Comparison of ENCODE assay signal across 23 cellular contexts in the genomic region with DNA sequence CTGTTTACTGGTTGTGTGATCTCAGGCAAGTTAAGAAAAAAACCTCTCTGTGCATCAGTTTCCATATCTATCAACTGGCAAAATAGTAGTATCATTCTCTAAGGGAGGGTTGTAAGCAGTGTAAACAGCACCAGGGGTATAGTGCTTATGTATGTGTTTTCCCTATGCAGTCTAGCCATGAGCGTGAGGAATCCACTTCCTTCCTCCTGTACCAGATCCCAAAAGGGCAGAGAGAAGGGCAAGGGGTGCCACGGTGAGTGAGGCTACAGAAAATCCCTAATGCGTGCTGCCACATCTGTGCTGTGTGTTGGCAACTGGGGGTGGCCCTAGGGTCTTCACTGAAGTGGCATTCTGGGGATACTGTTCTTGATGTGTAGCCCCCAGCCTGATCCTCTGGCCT. TPM values are rescaled to one million over a fixed set of nuclear protein-coding genes. Genes with fewer than 3 reads are reported as not detected.
DNase-seq lines count a peak whose midpoint lies in the region; ATAC-seq and TF ChIP-seq lines count a peak whose summit lies in the region.
"Had no signal": no experiment of that assay in that cellular context is flagged by ENCODE, and none has a peak within 500 bp of the region (broad histone marks: within the 10 kb centered on the region; RNA-seq: fewer than 3 reads in every experiment).

No MANE protein-coding gene starts in this region.

- H3K9me3 ChIP-seq in IMR-90 (ENCODE audit: control insufficient read depth, insufficient read depth, low read length) (no peaks in the 10 kb centered on the region), neuronal stem cell (replicated peaks in 1 of 2; ENCODE audit: control insufficient read depth in 2 of 2, insufficient read depth in 1 of 2, low read depth in 1 of 2, low read length in 2 of 2) (no peaks in the 10 kb centered on the region), breast epithelium (no peaks in the 10 kb centered on the region)
- H3K9me3 ChIP-seq: body of pancreas, colonic mucosa, heart left ventricle, left lung, stomach had no signal

- H3K4me1 ChIP-seq in IMR-90 (ENCODE audit: control insufficient read depth, insufficient read depth, low read length), result peaks cover 18% of the 10 kb centered on the region
- peaks cover 3 to 12% of the 10 kb centered on the region in 2 donors for H3K4me1 ChIP-seq in neuronal stem cell (ENCODE audit: control insufficient read depth in 2 of 2, insufficient read depth in 1 of 2, low read depth in 1 of 2, low read length in 2 of 2)
- H3K4me1 ChIP-seq in breast epithelium, result no peaks in the 10 kb centered on the region

- no peak overlapping the region for H2BK12ac ChIP-seq in neuronal stem cell (ENCODE audit: low read length)

- no peak overlapping the region for H4K8ac ChIP-seq in IMR-90 (ENCODE audit: low read depth in 2 of 2, low read length in 2 of 2)
- no peak overlapping the region for H4K8ac ChIP-seq in neuronal stem cell (ENCODE audit: low read depth, low read length)

- no peak for TF ChIP-seq POLR2A in IMR-90 (IDR thresholded peaks at IDR 0.05; ENCODE audit: low read depth, low read length)
- TF ChIP-seq POLR2A in breast epithelium (IDR thresholded peaks at IDR 0.05), result no peak

- no peak overlapping the region for H4K5ac ChIP-seq in IMR-90 (ENCODE audit: low read depth, low read length)

- H3K9ac ChIP-seq in IMR-90 (ENCODE audit: low read depth, low read length), result no peak overlapping the region
- H3K9ac ChIP-seq in neuronal stem cell (ENCODE audit: low read depth, low read length, poor library complexity), result no peak overlapping the region

- no peak overlapping the region for H3K56ac ChIP-seq in IMR-90 (ENCODE audit: extremely low read depth, insufficient read depth, low read length)

- no peaks in the 10 kb centered on the region for H4K20me1 ChIP-seq in IMR-90 (ENCODE audit: insufficient read depth, low read length)

- H3K36me3 ChIP-seq in IMR-90 (ENCODE audit: control insufficient read depth, insufficient read depth, low read length) (no peaks in the 10 kb centered on the region), neuronal stem cell (replicated peaks in 1 of 2; ENCODE audit: control insufficient read depth in 2 of 2, insufficient read depth in 2 of 2, low read length in 2 of 2) (no peaks in the 10 kb centered on the region), breast epithelium (no peaks in the 10 kb centered on the region)
- H3K36me3 ChIP-seq: colonic mucosa, heart left ventricle, left lung, stomach had no signal

- H3K4me3 ChIP-seq in IMR-90 (ENCODE audit: insufficient read depth, low read depth, low read length) (no peak overlapping the region), neuronal stem cell (ENCODE audit: low read length in 2 of 2) (no peak overlapping the region), breast epithelium (no peak overlapping the region)
- H3K4me3 ChIP-seq: body of pancreas, colonic mucosa, heart left ventricle, K562, left lung, stomach had no signal

- H3K27me3 Mint-ChIP-seq in activated naive CD4-positive, alpha-beta T cell treated with anti-CD3 and anti-CD28 coated beads for 36 hours (ENCODE audit: low read depth), result no peaks in the 10 kb centered on the region

- CTCF ChIA-PET in activated naive CD4-positive, alpha-beta T cell treated with anti-CD3 and anti-CD28 coated beads for 36 hours (lab: Charles Lee), result no interaction called here
- CTCF ChIA-PET in IMR-90 (lab: Yijun Ruan, JAX), result no interaction called here

- BruUV-seq in IMR-90 (replicated peaks; lab: Mats Ljungman, UMichigan), result no TSS peak

- peak overlapping the region; percentile 15; the same call in 1 of the 2 replicates for H3K4ac ChIP-seq in IMR-90 (ENCODE audit: low read depth, low read length)
- H3K4ac ChIP-seq in neuronal stem cell (ENCODE audit: low read length), result no peak overlapping the region

- H3K79me1 ChIP-seq in IMR-90 (ENCODE audit: low read depth in 1 of 2, low read length in 2 of 2) (no peaks in the 10 kb centered on the region; a peak in 1 of 4 replicates), neuronal stem cell (ENCODE audit: low read depth, low read length) (no peaks in the 10 kb centered on the region)

- no peaks in the 10 kb centered on the region for H3K36me3 Mint-ChIP-seq in activated naive CD4-positive, alpha-beta T cell treated with anti-CD3 and anti-CD28 coated beads for 36 hours (ENCODE audit: low read depth)

- no peak overlapping the region for H3K4me3 Mint-ChIP-seq in activated naive CD4-positive, alpha-beta T cell treated with anti-CD3 and anti-CD28 coated beads for 36 hours

- WGBS in IMR-90 (ENCODE audit: extremely low coverage in 2 of 2, insufficient read length in 1 of 2), 2 experiments, result no CpG with 5 or more reads among the region's 3 CpGs
- no CpG with 5 or more reads among the region's 3 CpGs for WGBS in neuronal stem cell (ENCODE audit: extremely low coverage in 2 of 2, insufficient read length in 2 of 2, insufficient replicate concordance in 1 of 2), 2 donors

- intact Hi-C loops in activated naive CD4-positive, alpha-beta T cell treated with anti-CD3 and anti-CD28 coated beads for 36 hours (cut with micrococcal nuclease), result loop anchor here (5.0 to 10.0 kb wide), 2 partner anchors 166 to 728 kb away; partner anchors contain the start of genes LCK, S100PBP and YARS1
- intact Hi-C loops in IMR-90 (cut with micrococcal nuclease), result no loop called here
- intact Hi-C loops in breast epithelium (cut with DNase I; ENCODE audit: low total_unique reads), result no loop called here

- H3K27ac Mint-ChIP-seq in activated naive CD4-positive, alpha-beta T cell treated with anti-CD3 and anti-CD28 coated beads for 36 hours, result peak overlapping the region; percentile 59

- no peak for TF ChIP-seq CTCF in IMR-90 (conservative IDR thresholded peaks at IDR 0.05; ENCODE audit: low read depth, low read length)
- TF ChIP-seq CTCF in breast epithelium (IDR thresholded peaks at IDR 0.05), result no peak

- H2BK5ac ChIP-seq in IMR-90 (ENCODE audit: low read depth, low read length, poor library complexity, severe bottlenecking), result no peak overlapping the region
- no peak overlapping the region for H2BK5ac ChIP-seq in neuronal stem cell (ENCODE audit: low read length)

- H3K18ac ChIP-seq in IMR-90 (ENCODE audit: low read depth, low read length) (no peak overlapping the region), neuronal stem cell (ENCODE audit: low read length) (peak overlapping the region; percentile 29)

- peaks cover 44% of the 10 kb centered on the region for H3K4me1 Mint-ChIP-seq in activated naive CD4-positive, alpha-beta T cell treated with anti-CD3 and anti-CD28 coated beads for 36 hours (ENCODE audit: low read depth)

- dilution Hi-C loops in IMR-90 (cut with HindIII; ENCODE audit: low sequenced_read_pairs, unreplicated experiment), result no loop called here

- no peak overlapping the region; the same call in 2 of the 3 replicates for H2BK15ac ChIP-seq in IMR-90 (ENCODE audit: low read depth, low read length)
- H2BK15ac ChIP-seq in neuronal stem cell (ENCODE audit: low read length), result no peak overlapping the region

- H3K9me1 ChIP-seq in IMR-90 (ENCODE audit: insufficient read depth, low read length), result peaks cover 14% of the 10 kb centered on the region

- in situ Hi-C loops in IMR-90 (cut with MboI; ENCODE audit: low sequenced_read_pairs), result no loop called here

- H3K23ac ChIP-seq in IMR-90 (ENCODE audit: low read depth, low read length), result no peak overlapping the region; the same call in 1 of the 2 replicates
- no peak overlapping the region for H3K23ac ChIP-seq in neuronal stem cell (ENCODE audit: low read depth, low read length, poor library complexity)

- no peak overlapping the region for H2AK9ac ChIP-seq in IMR-90 (replicated peaks; ENCODE audit: low read depth, low read length, poor library complexity)

- H2AK5ac ChIP-seq in IMR-90 (ENCODE audit: low read depth, low read length) (peak overlapping the region; percentile 56; the same call in 1 of the 2 replicates), neuronal stem cell (ENCODE audit: low read depth, low read length) (no peak overlapping the region)

- H3K14ac ChIP-seq in IMR-90 (replicated peaks; ENCODE audit: low read depth, low read length) (no peak overlapping the region), neuronal stem cell (ENCODE audit: low read length) (no peak overlapping the region)

- H2BK120ac ChIP-seq in IMR-90 (ENCODE audit: low read depth, low read length), result no peak overlapping the region
- H2BK120ac ChIP-seq in neuronal stem cell (ENCODE audit: low read depth, low read length), result no peak overlapping the region

- H2BK20ac ChIP-seq in IMR-90 (ENCODE audit: low read depth, low read length), result no peak overlapping the region

- POLR2A ChIA-PET in IMR-90 (lab: Charles Lee; ENCODE audit: unreplicated experiment), result no interaction called here

- H2AFZ ChIP-seq in IMR-90 (replicated peaks; ENCODE audit: low read length, poor library complexity) (no peak overlapping the region), neuronal stem cell (ENCODE audit: low read length) (no peak overlapping the region)

- ATAC-seq in IMR-90 (ENCODE audit: low read depth) (no peak), GM18519 (IDR thresholded peaks at IDR 0.05; ENCODE audit: low FRiP score, unreplicated experiment) (no peak)
- ATAC-seq: body of pancreas, heart left ventricle, K562, Panc1 had no signal

- H4K91ac ChIP-seq in IMR-90 (ENCODE audit: insufficient read depth, low read depth, low read length) (no peak overlapping the region), neuronal stem cell (ENCODE audit: low read depth, low read length, poor library complexity) (no peak overlapping the region)

- no peak overlapping the region for H3K27ac ChIP-seq in IMR-90 (ENCODE audit: insufficient read depth, low read length)
- H3K27ac ChIP-seq in cingulate gyrus (ENCODE audit: low read depth, low read length), result peak overlapping the region; percentile 16
- H3K27ac ChIP-seq in neuronal stem cell (replicated peaks; ENCODE audit: low read length), result no peak overlapping the region
- H3K27ac ChIP-seq in breast epithelium, result no peak overlapping the region
- H3K27ac ChIP-seq: body of pancreas, colonic mucosa had no signal

- no peak for TF ChIP-seq RAD21 in IMR-90 (IDR thresholded peaks at IDR 0.05; ENCODE audit: low read length)

- no peak for DNase-seq in activated naive CD4-positive, alpha-beta T cell treated with anti-CD3 and anti-CD28 coated beads for 36 hours
- DNase-seq in activated naive CD4-positive, alpha-beta T cell treated with anti-CD3 and anti-CD28 coated beads, Interleukin-2, amount 50 U/mL, for 16 hours, result no peak
- DNase-seq in IMR-90 (no peak), neuronal stem cell (ENCODE audit: low spot score) (no peak), breast epithelium (ENCODE audit: low spot score in 2 of 2) (no peak), NCI-H2107 treated with DMSO at 0.1 percent for 48 hours (lab: John Stamatoyannopoulos, UW; ENCODE audit: unreplicated experiment) (no peak)
- DNase-seq: activated CD4-positive, CD25-positive, alpha-beta regulatory T cell treated with anti-CD3 and anti-CD28 coated beads, Interleukin-2, amount 50 U/mL, for 72 hours; body of pancreas; colonic mucosa; COR-L47; heart left ventricle; left lung; NCI-H1694 treated with DMSO at 0.1 percent for 48 hours; NCI-H2227 treated with DMSO at 0.1 percent for 48 hours; NCI-H82; occipital lobe; small intestine; stomach; trophoblast cell had no signal

- H3K27me3 ChIP-seq in IMR-90 (ENCODE audit: control insufficient read depth, insufficient read depth, low read length), result no peaks in the 10 kb centered on the region
- H3K27me3 ChIP-seq in neuronal stem cell (ENCODE audit: control insufficient read depth in 3 of 3, insufficient read depth in 3 of 3, low read depth in 1 of 3, low read length in 3 of 3), result peaks cover 0 to 19% (median 0%) of the 10 kb centered on the region in 3 experiments
- no peaks in the 10 kb centered on the region for H3K27me3 ChIP-seq in breast epithelium
- H3K27me3 ChIP-seq: body of pancreas, colonic mucosa, heart left ventricle, left lung, stomach had no signal

- no peaks in the 10 kb centered on the region for H3K9me3 Mint-ChIP-seq in activated naive CD4-positive, alpha-beta T cell treated with anti-CD3 and anti-CD28 coated beads for 36 hours

- H3K4me2 ChIP-seq in IMR-90 (ENCODE audit: low read depth, low read length) (no peak overlapping the region), neuronal stem cell (ENCODE audit: insufficient read depth, low read length, poor library complexity, severe bottlenecking) (no peak overlapping the region)

RNA-seq across cellular contexts. Expression of gene RNF19B, which starts 18.4 kb away (rescaled TPM):
- 10 to 100 TPM; 12.5 to 13.3 TPM for total RNA-seq in activated naive CD4-positive, alpha-beta T cell treated with anti-CD3 and anti-CD28 coated beads for 36 hours
- total RNA-seq in IMR-90 (2012; rRNA removed) (9.2 and 10.0 TPM in 2 replicates), breast epithelium (10 to 100 TPM; 15.7 to 22.5 (median 16.7) TPM)
- polyA plus RNA-seq in IMR-90 (2012; rRNA removed), result 11.4 and 11.6 TPM in 2 replicates
- 9.2 and 10.4 TPM in 2 replicates for polyA plus RNA-seq in IMR-90 (2012; cell fraction: cytosol; rRNA removed)
- polyA plus RNA-seq in IMR-90 (2012; cell fraction: nucleus; rRNA removed; ENCODE audit: low replicate concordance), result 6.9 and 12.0 TPM in 2 replicates
- 8.9 TPM for polyA plus RNA-seq in neuronal stem cell (2013, experiment 1 of 2)
- 8.5 TPM for polyA plus RNA-seq in neuronal stem cell (2013, experiment 2 of 2)

RNA-seq across cellular contexts. Expression of gene AK2, which starts 53.6 kb away (rescaled TPM):
- 100 to 1,000 TPM; 311 to 328 TPM for total RNA-seq in activated naive CD4-positive, alpha-beta T cell treated with anti-CD3 and anti-CD28 coated beads for 36 hours
- total RNA-seq in IMR-90 (2012; rRNA removed), result 118 and 168 TPM in 2 replicates
- polyA plus RNA-seq in IMR-90 (2012; rRNA removed), result 152 and 203 TPM in 2 replicates
- polyA plus RNA-seq in IMR-90 (2012; cell fraction: cytosol; rRNA removed), result 77.4 and 134 TPM in 2 replicates
- polyA plus RNA-seq in IMR-90 (2012; cell fraction: nucleus; rRNA removed; ENCODE audit: low replicate concordance), result 53.9 and 195 TPM in 2 replicates
- 47.7 TPM for polyA plus RNA-seq in neuronal stem cell (2013, experiment 1 of 2)
- 46.5 TPM for polyA plus RNA-seq in neuronal stem cell (2013, experiment 2 of 2)
- total RNA-seq in breast epithelium, result 100 to 1,000 TPM; 124 to 483 (median 280) TPM
